In the genomic region with DNA sequence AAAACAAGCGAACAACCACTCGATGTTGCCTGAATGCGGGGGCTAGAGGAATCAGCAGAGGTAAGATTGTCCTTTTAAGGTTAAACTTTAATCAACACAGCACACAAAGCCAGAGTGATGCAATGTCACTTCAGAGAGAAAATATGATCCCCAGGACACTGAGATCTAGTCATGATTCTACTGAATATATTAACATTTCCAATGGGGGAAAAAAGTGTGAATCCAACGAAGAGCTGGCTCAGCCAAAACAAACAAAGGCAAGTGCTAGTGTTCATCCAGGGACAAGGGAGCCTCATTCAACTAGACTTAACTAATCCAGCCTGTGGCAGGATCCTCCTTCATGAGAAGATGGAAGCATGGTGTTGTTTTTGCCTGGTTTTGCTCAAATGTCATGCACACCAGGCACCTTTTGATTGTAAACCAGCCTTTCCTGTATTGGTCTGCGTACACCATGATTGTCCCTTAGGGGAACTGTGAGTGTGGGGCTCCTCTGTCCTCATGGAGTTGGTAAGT, we compare ENCODE assay signal across 14 cellular contexts. TPM values are rescaled to one million over a fixed set of nuclear protein-coding genes. Genes with fewer than 3 reads are reported as not detected.
A peak's percentile ranks its signal among the peaks of the same experiment; 100 is the strongest.
DNase-seq lines count a peak whose midpoint lies in the region; ATAC-seq and TF ChIP-seq lines count a peak whose summit lies in the region.
"Had no signal": no experiment of that assay in that cellular context is flagged by ENCODE, and none has a peak within 500 bp of the region (broad histone marks: within the 10 kb centered on the region; RNA-seq: fewer than 3 reads in every experiment).

No MANE protein-coding gene starts in this region.

- CTCF ChIA-PET in HEK293T (lab: Yijun Ruan, JAX) = no interaction called here

- no peaks in the 10 kb centered on the region for H3K9me3 Mint-ChIP-seq in neural progenitor cell
- H3K9me3 Mint-ChIP-seq: brain had no signal

- WGBS in body of pancreas, 2 donors = 24 to 33% methylated on average over 5 of the region's 5 CpGs

- intact Hi-C loops in body of pancreas (cut with DNase I) = no loop called here

- TF ChIP-seq POLR2A in body of pancreas (IDR thresholded peaks at IDR 0.05) = no peak

- H3K4me2 ChIP-seq in neural progenitor cell = peak overlapping the region; percentile 10

- H3K27me3 ChIP-seq in body of pancreas (no peaks in the 10 kb centered on the region), neural progenitor cell (no peaks in the 10 kb centered on the region)
- H3K27me3 ChIP-seq: MG63, testis had no signal

- H3K79me2 ChIP-seq in neural progenitor cell (ENCODE audit: low read depth) = no peaks in the 10 kb centered on the region

- peak; percentile 48 for ATAC-seq in body of pancreas
- no peak for ATAC-seq in HG03045 (IDR thresholded peaks at IDR 0.05; ENCODE audit: unreplicated experiment)
- ATAC-seq in GM19023 (IDR thresholded peaks at IDR 0.05; ENCODE audit: unreplicated experiment) = no peak

- peak overlapping the region; percentile 44 for H2AFZ ChIP-seq in neural progenitor cell (replicated peaks)

- peaks cover 8% of the 10 kb centered on the region for H3K4me1 Mint-ChIP-seq in neural progenitor cell

- H3K4me3 Mint-ChIP-seq in neural progenitor cell = no peak overlapping the region
- H3K4me3 Mint-ChIP-seq: brain, CD14-positive monocyte had no signal

- POLR2A ChIA-PET in HEK293T (lab: Yijun Ruan, JAX) = interaction anchor here (0.6 kb wide), 1 partner anchor 36 kb away, joined by 3 read pairs; no protein-coding TSS in a partner anchor

- H3K27ac ChIP-seq in body of pancreas (no peak overlapping the region), neural progenitor cell (no peak overlapping the region)
- H3K27ac ChIP-seq: testis had no signal

- H3K9me3 ChIP-seq in body of pancreas (no peaks in the 10 kb centered on the region), neural progenitor cell (ENCODE audit: low read depth) (no peaks in the 10 kb centered on the region)
- H3K9me3 ChIP-seq: MG63, testis had no signal

- H3K4me1 ChIP-seq in body of pancreas (peaks cover 9% of the 10 kb centered on the region), neural progenitor cell (peaks cover 10% of the 10 kb centered on the region)
- H3K4me1 ChIP-seq: testis had no signal

- no peaks in the 10 kb centered on the region for H3K36me3 Mint-ChIP-seq in neural progenitor cell

- DNase-seq in DMS153 treated with DMSO at 0.1 percent for 48 hours (lab: John Stamatoyannopoulos, UW; ENCODE audit: unreplicated experiment) = peak; percentile 12
- DNase-seq in NCI-H2081 treated with DMSO at 0.1 percent for 48 hours (lab: John Stamatoyannopoulos, UW) = peak; percentile 26
- DNase-seq in body of pancreas = no peak
- DNase-seq in neural progenitor cell (ENCODE audit: low spot score) = peak; percentile 46
- no peak for DNase-seq in NCI-H226
- no peak for DNase-seq in HEK293T (ENCODE audit: extremely low spot score)
- DNase-seq: MG63, occipital lobe, RPMI8226, testis had no signal

- TF ChIP-seq CTCF in body of pancreas (IDR thresholded peaks at IDR 0.05) (no peak), neural progenitor cell (IDR thresholded peaks at IDR 0.05) (no peak)

- H3K4me3 ChIP-seq in body of pancreas (no peak overlapping the region), neural progenitor cell (no peak overlapping the region)
- H3K4me3 ChIP-seq: MG63, testis had no signal

- H4K20me1 ChIP-seq in neural progenitor cell (ENCODE audit: low read depth) = no peaks in the 10 kb centered on the region

- H3K27ac Mint-ChIP-seq in neural progenitor cell = no peak overlapping the region
- H3K27ac Mint-ChIP-seq: CD14-positive monocyte had no signal

- H3K36me3 ChIP-seq in body of pancreas (replicated peaks in 1 of 2; ENCODE audit: insufficient read depth in 1 of 2, low read depth in 2 of 2) (no peaks in the 10 kb centered on the region), neural progenitor cell (no peaks in the 10 kb centered on the region)
- H3K36me3 ChIP-seq: MG63 had no signal

- peaks cover 2% of the 10 kb centered on the region for H3K27me3 Mint-ChIP-seq in neural progenitor cell (ENCODE audit: insufficient read depth, low read depth)
- H3K27me3 Mint-ChIP-seq: brain had no signal

- no peaks in the 10 kb centered on the region for H3F3A ChIP-seq in neural progenitor cell (ENCODE audit: low read depth)

- H3K9ac ChIP-seq in neural progenitor cell = no peak overlapping the region

TF ChIP-seq in HEK293T, 16 proteins besides CTCF, POLR2A, EP300 and RAD21:
- TF ChIP-seq TARDBP (IDR thresholded peaks at IDR 0.05) (no peak), FOXK2 (IDR thresholded peaks at IDR 0.05) (no peak), SUZ12 (IDR thresholded peaks at IDR 0.05) (no peak), FOXM1 (IDR thresholded peaks at IDR 0.05; ENCODE audit: borderline replicate concordance) (no peak), ZNF384 (IDR thresholded peaks at IDR 0.05) (no peak), L3MBTL2 (conservative IDR thresholded peaks at IDR 0.05) (no peak), CTBP1 (IDR thresholded peaks at IDR 0.05; ENCODE audit: borderline replicate concordance) (no peak), NFRKB (IDR thresholded peaks at IDR 0.05) (no peak), ARNT (IDR thresholded peaks at IDR 0.05) (no peak), SP1 (IDR thresholded peaks at IDR 0.05) (no peak)

RNA-seq across cellular contexts. Expression of a gene that starts 35.8 kb away (rescaled TPM):
- 10 to 100 TPM; 49.4 to 50.1 TPM for total RNA-seq in body of pancreas
- total RNA-seq in neural progenitor cell (ENCODE audit: low replicate concordance) = 69.4 and 101 TPM in 2 replicates

RNA-seq across cellular contexts. Expression of a gene that starts 40.5 kb away (rescaled TPM):
- total RNA-seq in body of pancreas = 1 to 10 TPM in 1 of 2 donors, under 1 TPM in 1; under 0.01 to 6.5 TPM
- total RNA-seq in neural progenitor cell (ENCODE audit: low replicate concordance) = 2.9 and 4.4 TPM in 2 replicates

Comparison
In these comparisons a context has a peak if more than half of its experiments do, and no peak if none do; other contexts are left out.
1. DNase-seq: peak in DMS153 treated with DMSO at 0.1 percent for 48 hours (single experiment), NCI-H2081 treated with DMSO at 0.1 percent for 48 hours (single experiment) and neural progenitor cell (single experiment); none in body of pancreas (0 of 4), NCI-H226 (single experiment) and HEK293T (single experiment).